In genomic region chr12:5915511-5915910, GRCh38 we compare ENCODE assay signal across 8 cellular contexts. TPM values are rescaled to one million over a fixed set of nuclear protein-coding genes. Genes with fewer than 3 reads are reported as not detected.
"Had no signal": no experiment of that assay in that cellular context is flagged by ENCODE, and none has a peak within 500 bp of the region (broad histone marks: within the 10 kb centered on the region; RNA-seq: fewer than 3 reads in every experiment).

No MANE protein-coding gene starts in this region.

- H3K4me3 ChIP-seq: GM23248, K562 had no signal

- ATAC-seq: K562 had no signal

- DNase-seq: GM23248, GOT3, H7, HCEC 1CT, IMR-90 had no signal

- FAIRE-seq: HTR-8/SVneo, K562 had no signal

- H3K27ac ChIP-seq: GM23248 had no signal

- H3K9ac ChIP-seq: GM23248 had no signal

RNA-seq across cellular contexts. Expression of gene ANO2, which starts 29.5 kb away (rescaled TPM):
- total RNA-seq: GM23248, HT-29, IMR-90 had no signal
- polyA plus RNA-seq: GM23248, K562 had no signal
